13 cellular contexts compared by ENCODE assay signal in the genomic region with DNA sequence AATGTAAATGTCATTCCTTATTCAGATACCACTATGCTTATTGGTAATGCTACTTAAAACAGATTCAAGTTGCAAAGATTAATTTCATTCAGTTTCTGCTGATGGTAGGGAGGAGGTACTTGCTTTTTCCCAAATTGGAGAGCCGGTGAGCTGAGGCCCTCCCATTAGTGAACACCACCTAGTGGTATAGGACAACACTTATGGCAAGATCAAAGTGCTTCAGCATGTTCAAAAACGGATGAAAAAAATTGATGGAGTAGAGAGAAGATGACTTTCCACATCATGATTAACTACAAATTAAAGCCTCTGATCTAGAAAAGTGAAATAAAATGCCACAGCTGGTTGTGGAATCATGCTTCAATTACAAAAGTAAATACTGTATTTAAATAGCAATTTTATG.
A peak's percentile ranks its signal among the peaks of the same experiment; 100 is the strongest.
DNase-seq lines count a peak whose midpoint lies in the region; ATAC-seq, FAIRE-seq and TF ChIP-seq lines count a peak whose summit lies in the region.
"Had no signal": no experiment of that assay in that cellular context is flagged by ENCODE, and none has a peak within 500 bp of the region (broad histone marks: within the 10 kb centered on the region; RNA-seq: fewer than 3 reads in every experiment).

No MANE protein-coding gene starts in this region.

- CTCF ChIA-PET in K562 (lab: Yijun Ruan, JAX; ENCODE audit: low intra/inter-chr PET ratio): no interaction called here

- TF ChIP-seq RAD21 in K562 (CRISPR knock-in tag; conservative IDR thresholded peaks at IDR 0.05 in 1 of 2, IDR thresholded peaks at IDR 0.05 in 1 of 2) (no peak), liver (IDR thresholded peaks at IDR 0.05) (peak; percentile 6 to 59)

- TF ChIP-seq CTCF in HFF-Myc (IDR thresholded peaks at IDR 0.05; ENCODE audit: low read depth, low read length, missing control alignments): peak; percentile 27
- 0 out of 6 replicates have a peak, but pooled peaks of 2 of the 3 experiments have one; percentile 6 to 13 for TF ChIP-seq CTCF in K562 (IDR thresholded peaks at IDR 0.05 in 2 of 3, conservative IDR thresholded peaks at IDR 0.05 in 1 of 3; ENCODE audit: insufficient read depth in 2 of 3, low read depth in 1 of 3, low read length in 3 of 3)
- no peak for TF ChIP-seq CTCF in liver (IDR thresholded peaks at IDR 0.05; ENCODE audit: low read depth, low read length, missing input control)

- POLR2A ChIA-PET in K562 (lab: Yijun Ruan, JAX): no interaction called here

- H3K4me1 Mint-ChIP-seq in T-helper 17 cell: no peaks in the 10 kb centered on the region

- 0% methylated on average over 2 of the region's 2 CpGs for WGBS in K562 (ENCODE audit: insufficient coverage, low coverage, missing lambda C conversion rate)
- 62% methylated on average over 2 of the region's 2 CpGs for WGBS in liver

- H3K4me1 ChIP-seq in K562 (replicated peaks in 1 of 2; ENCODE audit: control insufficient read depth in 2 of 2, insufficient read depth in 2 of 2, low read length in 2 of 2): no peaks in the 10 kb centered on the region
- H3K4me1 ChIP-seq in liver (ENCODE audit: control insufficient read depth in 4 of 4, insufficient read depth in 4 of 4, low read length in 3 of 4): peaks cover 2 to 9% (median 4%) of the 10 kb centered on the region in 4 donors
- H3K4me1 ChIP-seq: ascending aorta had no signal

- H3K27me3 Mint-ChIP-seq in T-helper 17 cell: no peaks in the 10 kb centered on the region

- H3K79me2 ChIP-seq in K562 (ENCODE audit: control insufficient read depth, insufficient read depth, low read length): no peaks in the 10 kb centered on the region

- H2AFZ ChIP-seq in K562 (ENCODE audit: low read depth, low read length): no peak overlapping the region

- H4K20me1 ChIP-seq in K562 (replicated peaks; ENCODE audit: control insufficient read depth, insufficient read depth, low read length): no peaks in the 10 kb centered on the region

- H3K27ac Mint-ChIP-seq in T-helper 17 cell: no peak overlapping the region

- H3K9me1 ChIP-seq in K562 (ENCODE audit: control insufficient read depth, insufficient read depth, low read length): no peaks in the 10 kb centered on the region

- no peaks in the 10 kb centered on the region for H3K36me3 Mint-ChIP-seq in T-helper 17 cell (ENCODE audit: low read depth)

- FAIRE-seq in K562 (lab: Jason Lieb, UNC): no peak
- FAIRE-seq: A204.1 had no signal

- BruUV-seq in K562 (replicated peaks; lab: Mats Ljungman, UMichigan): no TSS peak

- H3K4me3 ChIP-seq in HFF-Myc (replicated peaks; ENCODE audit: low read depth, low read length): no peak overlapping the region
- no peak overlapping the region for H3K4me3 ChIP-seq in K562
- no peak overlapping the region for H3K4me3 ChIP-seq in liver (ENCODE audit: low read depth in 1 of 3, low read length in 3 of 3)
- H3K4me3 ChIP-seq: ascending aorta, thoracic aorta had no signal

- peak; percentile 22 for DNase-seq in DMS53 (lab: John Stamatoyannopoulos, UW)
- no peak for DNase-seq in DMS53 treated with DMSO at 0.1 percent for 48 hours (lab: John Stamatoyannopoulos, UW; ENCODE audit: unreplicated experiment)
- DNase-seq in HFF-Myc (ENCODE audit: extremely low read depth, low read depth): no peak
- peak in 1 of 4 experiments; percentile 1 for DNase-seq in K562 (ENCODE audit: extremely low read depth in 1 of 4, low spot score in 3 of 4)
- DNase-seq in T-helper 17 cell: no peak
- no peak for DNase-seq in activated naive CD4-positive, alpha-beta T cell (lab: John Stamatoyannopoulos, UW)
- DNase-seq: GF-D8, NCI-H187 treated with DMSO at 0.1 percent for 48 hours had no signal

- TF ChIP-seq EP300 in K562 (IDR thresholded peaks at IDR 0.05; ENCODE audit: low read length): no peak

- no peaks in the 10 kb centered on the region for H3K27me3 ChIP-seq in K562 (ENCODE audit: control insufficient read depth in 2 of 2, insufficient read depth in 2 of 2, low read length in 2 of 2)
- no peaks in the 10 kb centered on the region for H3K27me3 ChIP-seq in liver (ENCODE audit: control insufficient read depth in 4 of 4, insufficient read depth in 4 of 4, low read length in 3 of 4)
- H3K27me3 ChIP-seq: ascending aorta had no signal

- H3K36me3 ChIP-seq in K562 (ENCODE audit: control insufficient read depth, insufficient read depth, low read length) (no peaks in the 10 kb centered on the region), liver (ENCODE audit: control insufficient read depth in 4 of 4, insufficient read depth in 3 of 4, low read depth in 1 of 4, low read length in 3 of 4) (no peaks in the 10 kb centered on the region)
- H3K36me3 ChIP-seq: ascending aorta, thoracic aorta had no signal

- ATAC-seq in K562 (no peak), T-helper 17 cell (no peak), GM19328 (IDR thresholded peaks at IDR 0.05; ENCODE audit: unreplicated experiment) (no peak)

- H3K27ac ChIP-seq in K562 (ENCODE audit: extremely low read depth, low read depth, low read length) (no peak overlapping the region), liver (ENCODE audit: low read depth in 1 of 2, low read length in 2 of 2) (no peak overlapping the region)
- H3K27ac ChIP-seq: ascending aorta, thoracic aorta had no signal

- TF ChIP-seq POLR2A in K562 (conservative IDR thresholded peaks at IDR 0.05): no peak

- in situ Hi-C loops in K562 (cut with MboI): no loop called here

- H3K9ac ChIP-seq in K562 (ENCODE audit: insufficient read depth in 1 of 2, low read depth in 2 of 2, low read length in 2 of 2) (no peak overlapping the region), liver (ENCODE audit: low read depth in 1 of 2, low read length in 2 of 2) (no peak overlapping the region)

- H3K4me2 ChIP-seq in K562 (ENCODE audit: insufficient read depth, low read length): no peak overlapping the region

- no peaks in the 10 kb centered on the region for H3K9me3 ChIP-seq in K562 (replicated peaks; ENCODE audit: control insufficient read depth, insufficient read depth, low read depth, low read length)
- H3K9me3 ChIP-seq in liver (ENCODE audit: control insufficient read depth in 4 of 4, low read length in 3 of 4): no peaks in the 10 kb centered on the region
- H3K9me3 ChIP-seq in T-helper 17 cell (ENCODE audit: control insufficient read depth, low read length, poor library complexity, severe bottlenecking): no peaks in the 10 kb centered on the region
- H3K9me3 ChIP-seq: ascending aorta, thoracic aorta had no signal

- no peak overlapping the region for H3K4me3 Mint-ChIP-seq in T-helper 17 cell

- intact Hi-C loops in K562 (cut with micrococcal nuclease): no loop called here

TF ChIP-seq in K562, 482 proteins besides CTCF, POLR2A, EP300 and RAD21 (continues in another document):
- no peak for TF ChIP-seq MED1 (CRISPR knock-in tag; IDR thresholded peaks at IDR 0.05; ENCODE audit: borderline replicate concordance)
- TF ChIP-seq PKNOX1 (IDR thresholded peaks at IDR 0.05): no peak
- TF ChIP-seq ZFP1 (CRISPR knock-in tag; IDR thresholded peaks at IDR 0.05): no peak
- no peak for TF ChIP-seq CGGBP1 (CRISPR knock-in tag; IDR thresholded peaks at IDR 0.05)
- TF ChIP-seq ZNF584 (CRISPR knock-in tag; IDR thresholded peaks at IDR 0.05; ENCODE audit: low read depth): no peak
- no peak for TF ChIP-seq LEF1 (IDR thresholded peaks at IDR 0.05)
- no peak for TF ChIP-seq SRSF7 (optimal IDR thresholded peaks at IDR 0.05; ENCODE audit: low read depth, low read length)
- TF ChIP-seq KLF16 (IDR thresholded peaks at IDR 0.05): no peak
- no peak for TF ChIP-seq RBFOX2 (IDR thresholded peaks at IDR 0.05; ENCODE audit: low read depth, low read length)
- TF ChIP-seq SMC3 (conservative IDR thresholded peaks at IDR 0.05; ENCODE audit: insufficient read depth, low read depth, low read length): no peak

TF ChIP-seq in liver, 16 proteins besides CTCF, POLR2A, EP300 and RAD21:
- no peak for TF ChIP-seq HNF4A (conservative IDR thresholded peaks at IDR 0.05)
- no peak for TF ChIP-seq YY1 (IDR thresholded peaks at IDR 0.05)
- no peak for TF ChIP-seq FOXA1 (IDR thresholded peaks at IDR 0.05)
- TF ChIP-seq NR2F2 (IDR thresholded peaks at IDR 0.05): no peak
- no peak for TF ChIP-seq FOXA2 (IDR thresholded peaks at IDR 0.05)
- TF ChIP-seq MAX (IDR thresholded peaks at IDR 0.05): no peak
- TF ChIP-seq TAF1 (conservative IDR thresholded peaks at IDR 0.05): no peak
- no peak for TF ChIP-seq GABPA (IDR thresholded peaks at IDR 0.05 in 1 of 2, conservative IDR thresholded peaks at IDR 0.05 in 1 of 2)
TF ChIP-seq in liver: peak in this region for 0.
